ENCODE assay signal across 19 cellular contexts in genomic region chr3:43132883-43133743, GRCh38. TPM values are rescaled to one million over a fixed set of nuclear protein-coding genes. Genes with fewer than 3 reads are reported as not detected.
A peak's percentile ranks its signal among the peaks of the same experiment; 100 is the strongest.
DNase-seq lines count a peak whose midpoint lies in the region; ATAC-seq and TF ChIP-seq lines count a peak whose summit lies in the region.
"Had no signal": no experiment of that assay in that cellular context is flagged by ENCODE, and none has a peak within 500 bp of the region (broad histone marks: within the 10 kb centered on the region; RNA-seq: fewer than 3 reads in every experiment).

No MANE protein-coding gene starts in this region.

- H3K79me2 ChIP-seq in neural cell (replicated peaks; ENCODE audit: insufficient read depth, low read length), result no peaks in the 10 kb centered on the region

- no peak overlapping the region for H3K27ac ChIP-seq in esophagus muscularis mucosa (replicated peaks in 1 of 4)
- H3K27ac ChIP-seq in neural cell (ENCODE audit: low read length), result peak overlapping the region; percentile 98

- 53% methylated on average over 8 of the region's 8 CpGs for WGBS in esophagus muscularis mucosa

- H3K9me3 ChIP-seq in esophagus muscularis mucosa, result peaks cover 0 to 13% (median 5%) of the 10 kb centered on the region in 4 donors
- H3K9me3 ChIP-seq in neural cell (ENCODE audit: low read length), result no peaks in the 10 kb centered on the region

- no peak overlapping the region for H3K4me3 ChIP-seq in esophagus muscularis mucosa
- H3K4me3 ChIP-seq in neural cell (ENCODE audit: low read length), result peak overlapping the region; percentile 47
- H3K4me3 ChIP-seq: GM23338 had no signal

- TF ChIP-seq CTCF in esophagus muscularis mucosa (IDR thresholded peaks at IDR 0.05) (no peak), neural cell (IDR thresholded peaks at IDR 0.05; ENCODE audit: poor library complexity, severe bottlenecking) (no peak)

- DNase-seq in NCI-H2227 (lab: John Stamatoyannopoulos, UW; ENCODE audit: unreplicated experiment), result peak; percentile 7
- DNase-seq in NCI-H2227 treated with DMSO at 0.1 percent for 48 hours (lab: John Stamatoyannopoulos, UW), result no peak
- DNase-seq in esophagus muscularis mucosa (ENCODE audit: extremely low spot score), result peak; percentile 72
- DNase-seq in superior temporal gyrus (ENCODE audit: extremely low spot score), result peak; percentile 42
- no peak for DNase-seq in ureter (ENCODE audit: low spot score)
- no peak for DNase-seq in dedifferentiated amniotic fluid mesenchymal stem cell (ENCODE audit: extremely low spot score)
- DNase-seq: 8988T, DMS79 treated with DMSO at 0.1 percent for 48 hours, HCEC 1CT, NCI-H1048, NCI-H146, NCI-H2081, NCI-H524, NCI-H82, OCI-M1, SIG-M5 had no signal

- intact Hi-C loops in esophagus muscularis mucosa (cut with DNase I), result no loop called here

- no peak for ATAC-seq in GM18870 (IDR thresholded peaks at IDR 0.05; ENCODE audit: unreplicated experiment)
- ATAC-seq: GM23338 had no signal

- H3K27me3 ChIP-seq in esophagus muscularis mucosa (no peaks in the 10 kb centered on the region), neural cell (ENCODE audit: insufficient read depth, low read depth, low read length) (no peaks in the 10 kb centered on the region)

- H3K4me1 ChIP-seq in esophagus muscularis mucosa, result peaks cover 0 to 9% (median 4%) of the 10 kb centered on the region in 4 donors

- no peak for TF ChIP-seq POLR2A in esophagus muscularis mucosa (IDR thresholded peaks at IDR 0.05; ENCODE audit: low read depth)

- H3F3A ChIP-seq in neural cell (ENCODE audit: insufficient read depth, low read length, poor library complexity, severe bottlenecking), result peaks cover 3% of the 10 kb centered on the region

- peak overlapping the region; percentile 77 for H3K4me2 ChIP-seq in neural cell (ENCODE audit: low read length)
- H3K4me2 ChIP-seq: GM23338 had no signal

- H3K9ac ChIP-seq in neural cell (ENCODE audit: low read length), result peak overlapping the region; percentile 41

- peak overlapping the region; percentile 41 for H2AFZ ChIP-seq in neural cell (ENCODE audit: low read depth, low read length)
- H2AFZ ChIP-seq: GM23338 had no signal

- peak; percentile 46 for TF ChIP-seq RAD21 in neural cell (conservative IDR thresholded peaks at IDR 0.05)

- H3K9me2 ChIP-seq in neural cell (ENCODE audit: insufficient read depth, low read length), result no peaks in the 10 kb centered on the region

- no peaks in the 10 kb centered on the region for H3K36me3 ChIP-seq in esophagus muscularis mucosa
- no peaks in the 10 kb centered on the region for H3K36me3 ChIP-seq in neural cell (ENCODE audit: insufficient read depth, low read length)

- TF ChIP-seq EP300 in esophagus muscularis mucosa (IDR thresholded peaks at IDR 0.05) (no peak), neural cell (conservative IDR thresholded peaks at IDR 0.05; ENCODE audit: poor library complexity, severe bottlenecking) (peak; percentile 82)

- H4K20me1 ChIP-seq in neural cell (ENCODE audit: insufficient read depth), result no peaks in the 10 kb centered on the region

TF ChIP-seq in neural cell, 6 proteins besides CTCF, POLR2A, EP300 and RAD21:
- TF ChIP-seq REST (IDR thresholded peaks at IDR 0.05; ENCODE audit: borderline replicate concordance), result peak; percentile 99
- peak; percentile 13 for TF ChIP-seq SMC3 (conservative IDR thresholded peaks at IDR 0.05; ENCODE audit: poor library complexity)
- TF ChIP-seq MXI1 (conservative IDR thresholded peaks at IDR 0.05; ENCODE audit: poor library complexity, severe bottlenecking), result peak; percentile 57
- TF ChIP-seq POLR2AphosphoS5 (IDR thresholded peaks at IDR 0.05), result peak; percentile 47
- no peak for TF ChIP-seq TAF1 (IDR thresholded peaks at IDR 0.05; ENCODE audit: low read depth)
- no peak for TF ChIP-seq EZH2 (IDR thresholded peaks at IDR 0.05; ENCODE audit: borderline replicate concordance, insufficient read depth, low read length, poor library complexity, severe bottlenecking)

RNA-seq across cellular contexts. Expression of gene POMGNT2, which starts 27.2 kb away (rescaled TPM):
- total RNA-seq in esophagus muscularis mucosa (10 to 100 TPM; 22.4 to 39.6 (median 31.1) TPM), ureter (9.2 TPM)
- polyA plus RNA-seq in neural cell, result 25.7 and 29.8 TPM in 2 replicates
- polyA minus RNA-seq in neural cell, result 23.9 and 25.5 TPM in 2 replicates

Comparison
In these comparisons a context has a peak if more than half of its experiments do, and no peak if none do; other contexts are left out.
1. DNase-seq: peak in NCI-H2227 (single experiment), esophagus muscularis mucosa (single experiment) and superior temporal gyrus (single experiment); none in NCI-H2227 treated with DMSO at 0.1 percent for 48 hours (single experiment), ureter (single experiment) and dedifferentiated amniotic fluid mesenchymal stem cell (single experiment).